In genomic region chr13:26062853-26063444, GRCh38 we compare ENCODE assay signal across 8 cellular contexts. TPM values are rescaled to one million over a fixed set of nuclear protein-coding genes. Genes with fewer than 3 reads are reported as not detected.
A peak's percentile ranks its signal among the peaks of the same experiment; 100 is the strongest.
DNase-seq lines count a peak whose midpoint lies in the region; ATAC-seq and TF ChIP-seq lines count a peak whose summit lies in the region.

No MANE protein-coding gene starts in this region.

- peaks cover 15% of the 10 kb centered on the region for H3K4me1 Mint-ChIP-seq in activated CD4-positive, alpha-beta T cell treated with anti-CD3 and anti-CD28 coated beads, Interleukin-2, amount 10 ng/mL, durations not matched to agents 24 days and 14 days

- no peak overlapping the region for H3K9ac ChIP-seq in neuronal stem cell (ENCODE audit: low read depth, low read length, poor library complexity)

- no peaks in the 10 kb centered on the region for H3K79me1 ChIP-seq in neuronal stem cell (ENCODE audit: low read depth, low read length)

- no peak overlapping the region for H2BK15ac ChIP-seq in neuronal stem cell (ENCODE audit: low read length)

- no peak overlapping the region for H3K23ac ChIP-seq in neuronal stem cell (ENCODE audit: low read depth, low read length, poor library complexity)

- H2AFZ ChIP-seq in neuronal stem cell (ENCODE audit: low read length): no peak overlapping the region

- H3K4me3 Mint-ChIP-seq in activated CD4-positive, alpha-beta T cell treated with anti-CD3 and anti-CD28 coated beads, Interleukin-2, amount 10 ng/mL, durations not matched to agents 24 days and 14 days: no peak overlapping the region

- no peak overlapping the region for H2BK120ac ChIP-seq in neuronal stem cell (ENCODE audit: low read depth, low read length)

- H2AK5ac ChIP-seq in neuronal stem cell (ENCODE audit: low read depth, low read length): no peak overlapping the region

- no peak for ATAC-seq in HG03342 (IDR thresholded peaks at IDR 0.05; ENCODE audit: unreplicated experiment)

- intact Hi-C loops in A673 (cut with micrococcal nuclease; ENCODE audit: unreplicated experiment): loop anchor here (2.0 kb wide), 2 partner anchors 234 to 488 kb away; no protein-coding TSS in a partner anchor
- intact Hi-C loops in activated CD4-positive, alpha-beta T cell treated with anti-CD3 and anti-CD28 coated beads, Interleukin-2, amount 10 ng/mL, durations not matched to agents 24 days and 14 days (cut with micrococcal nuclease): loop anchor here (1.0 kb wide), 2 partner anchors 234 to 489 kb away; no protein-coding TSS in a partner anchor

- no peaks in the 10 kb centered on the region for H3K27me3 ChIP-seq in A673 (replicated peaks; ENCODE audit: insufficient read depth, low read depth, low read length, poor library complexity)
- H3K27me3 ChIP-seq in neuronal stem cell (ENCODE audit: control insufficient read depth in 3 of 3, insufficient read depth in 3 of 3, low read depth in 1 of 3, low read length in 3 of 3): peaks cover 0 to 4% (median 0%) of the 10 kb centered on the region in 3 experiments

- CTCF ChIA-PET in A673 (lab: Charles Lee): interaction anchor here (0.6 to 1.4 kb wide), 4 partner anchors 77 to 489 kb away, joined by 3 to 8 read pairs (median 4); no protein-coding TSS in a partner anchor

- H4K91ac ChIP-seq in neuronal stem cell (ENCODE audit: low read depth, low read length, poor library complexity): no peak overlapping the region

- H3K4me1 ChIP-seq in A673 (ENCODE audit: insufficient read depth, low read length, poor library complexity, severe bottlenecking) (no peaks in the 10 kb centered on the region), neuronal stem cell (ENCODE audit: control insufficient read depth in 2 of 2, insufficient read depth in 1 of 2, low read depth in 1 of 2, low read length in 2 of 2) (peaks cover 0 to 2% of the 10 kb centered on the region in 2 donors)

- H2BK5ac ChIP-seq in neuronal stem cell (ENCODE audit: low read length): no peak overlapping the region

- no peaks in the 10 kb centered on the region for H3K36me3 Mint-ChIP-seq in activated CD4-positive, alpha-beta T cell treated with anti-CD3 and anti-CD28 coated beads, Interleukin-2, amount 10 ng/mL, durations not matched to agents 24 days and 14 days (ENCODE audit: low read depth)

- no peaks in the 10 kb centered on the region for H3K9me3 ChIP-seq in A673 (ENCODE audit: low read depth, low read length, poor library complexity, severe bottlenecking)
- H3K9me3 ChIP-seq in neuronal stem cell (replicated peaks in 1 of 2; ENCODE audit: control insufficient read depth in 2 of 2, insufficient read depth in 1 of 2, low read depth in 1 of 2, low read length in 2 of 2): no peaks in the 10 kb centered on the region

- H3K27ac ChIP-seq in A673 (ENCODE audit: low read depth, low read length, poor library complexity, severe bottlenecking) (no peak overlapping the region), neuronal stem cell (replicated peaks; ENCODE audit: low read length) (no peak overlapping the region)

- peaks cover 15% of the 10 kb centered on the region for H3K27me3 Mint-ChIP-seq in activated CD4-positive, alpha-beta T cell treated with anti-CD3 and anti-CD28 coated beads, Interleukin-2, amount 10 ng/mL, durations not matched to agents 24 days and 14 days

- no peak overlapping the region for H4K8ac ChIP-seq in neuronal stem cell (ENCODE audit: low read depth, low read length)

- H3K9me3 Mint-ChIP-seq in activated CD4-positive, alpha-beta T cell treated with anti-CD3 and anti-CD28 coated beads, Interleukin-2, amount 10 ng/mL, durations not matched to agents 24 days and 14 days: no peaks in the 10 kb centered on the region

- no peak overlapping the region for H3K27ac Mint-ChIP-seq in activated CD4-positive, alpha-beta T cell treated with anti-CD3 and anti-CD28 coated beads, Interleukin-2, amount 10 ng/mL, durations not matched to agents 24 days and 14 days

- H3K4ac ChIP-seq in neuronal stem cell (ENCODE audit: low read length): no peak overlapping the region

- H3K18ac ChIP-seq in neuronal stem cell (ENCODE audit: low read length): no peak overlapping the region

- no peak overlapping the region for H3K14ac ChIP-seq in neuronal stem cell (ENCODE audit: low read length)

- BruUV-seq in A673 (replicated peaks; lab: Mats Ljungman, UMichigan): no TSS peak

- peak; percentile 77 for TF ChIP-seq CTCF in A673 (conservative IDR thresholded peaks at IDR 0.05; ENCODE audit: low read depth, low read length)

- H3K4me2 ChIP-seq in neuronal stem cell (ENCODE audit: insufficient read depth, low read length, poor library complexity, severe bottlenecking): no peak overlapping the region

- H3K36me3 ChIP-seq in A673 (ENCODE audit: insufficient read depth, low read length, poor library complexity, severe bottlenecking) (no peaks in the 10 kb centered on the region), neuronal stem cell (replicated peaks in 1 of 2; ENCODE audit: control insufficient read depth in 2 of 2, insufficient read depth in 2 of 2, low read length in 2 of 2) (no peaks in the 10 kb centered on the region)

- WGBS in neuronal stem cell (ENCODE audit: extremely low coverage in 2 of 2, insufficient read length in 2 of 2, insufficient replicate concordance in 1 of 2), 2 donors: no CpG with 5 or more reads among the region's 5 CpGs

- POLR2A ChIA-PET in A673 (lab: Charles Lee; ENCODE audit: low non-redundant PET): no interaction called here

- DNase-seq in A673 (ENCODE audit: low spot score) (peak; percentile 71), GM04503 (ENCODE audit: low read depth) (peak; percentile 4), NCI-H2171 (lab: John Stamatoyannopoulos, UW) (peak; percentile 29), fibroblast of gingiva (ENCODE audit: low read depth) (peak; percentile 32), neuronal stem cell (ENCODE audit: low spot score) (peak; percentile 45)
- DNase-seq in activated CD4-positive, alpha-beta T cell treated with anti-CD3 and anti-CD28 coated beads, Interleukin-2, amount 10 ng/mL, durations not matched to agents 24 days and 14 days: peak; percentile 86
- no peak for DNase-seq in activated effector memory CD4-positive, alpha-beta T cell treated with Interleukin-2 at 50 U/mL for 16 hours

- no peak overlapping the region for H2BK12ac ChIP-seq in neuronal stem cell (ENCODE audit: low read length)

- H3K4me3 ChIP-seq in A673 (ENCODE audit: low read depth, low read length, poor library complexity, severe bottlenecking): no peak overlapping the region
- H3K4me3 ChIP-seq in neuronal stem cell (ENCODE audit: low read length in 2 of 2): no peak overlapping the region

RNA-seq across cellular contexts. Expression of gene SHISA2, which starts 11.1 kb away (rescaled TPM):
- 1.2 and 2.2 TPM in 2 replicates for total RNA-seq in A673 (2021)
- total RNA-seq in activated CD4-positive, alpha-beta T cell treated with anti-CD3 and anti-CD28 coated beads, Interleukin-2, amount 10 ng/mL, durations not matched to agents 24 days and 14 days: 2.2 and 2.3 TPM in 2 replicates
- polyA plus RNA-seq in neuronal stem cell (2013, experiment 1 of 2): 77.7 TPM
- 77.2 TPM for polyA plus RNA-seq in neuronal stem cell (2013, experiment 2 of 2)
